9 cellular contexts compared by ENCODE assay signal in the genomic region with DNA sequence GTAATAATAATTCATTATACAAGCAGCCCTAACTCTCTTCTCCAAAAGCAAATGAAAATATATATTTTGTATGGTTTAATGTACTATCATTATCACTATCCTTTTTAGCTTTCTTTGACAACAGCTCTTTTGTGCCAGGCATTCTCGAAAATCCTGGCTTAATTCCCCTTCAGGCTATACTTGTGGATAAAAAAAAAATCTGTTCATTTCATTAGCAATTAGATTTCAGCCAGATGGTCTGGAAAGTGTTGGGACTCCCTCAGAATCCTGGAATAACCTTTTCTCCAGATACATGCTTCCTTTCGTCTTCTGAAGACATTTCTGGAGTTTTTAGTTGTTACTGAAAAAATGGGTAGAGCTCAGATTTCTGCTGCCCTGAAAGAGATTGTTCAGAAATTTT.
DNase-seq lines count a peak whose midpoint lies in the region; ATAC-seq and TF ChIP-seq lines count a peak whose summit lies in the region.
"Had no signal": no experiment of that assay in that cellular context is flagged by ENCODE, and none has a peak within 500 bp of the region (broad histone marks: within the 10 kb centered on the region; RNA-seq: fewer than 3 reads in every experiment).

No MANE protein-coding gene starts in this region.

- H3K4me1 ChIP-seq in Karpas-422 (ENCODE audit: low read length), result peaks cover 3% of the 10 kb centered on the region; the same call in 1 of the 2 replicates
- H3K4me1 ChIP-seq in colonic mucosa, result no peaks in the 10 kb centered on the region
- no peaks in the 10 kb centered on the region for H3K4me1 ChIP-seq in foreskin keratinocyte

- no peaks in the 10 kb centered on the region for H3K36me3 ChIP-seq in Karpas-422 (ENCODE audit: insufficient read depth, low read length)
- H3K36me3 ChIP-seq in colonic mucosa, result no peaks in the 10 kb centered on the region

- no peaks in the 10 kb centered on the region for H3K27me3 ChIP-seq in Karpas-422 (ENCODE audit: low read length)
- no peaks in the 10 kb centered on the region for H3K27me3 ChIP-seq in colonic mucosa
- no peaks in the 10 kb centered on the region for H3K27me3 ChIP-seq in foreskin keratinocyte

- TF ChIP-seq CTCF in colonic mucosa (IDR thresholded peaks at IDR 0.05) (no peak), foreskin keratinocyte (conservative IDR thresholded peaks at IDR 0.05) (no peak)

- H4K20me1 ChIP-seq in Karpas-422 (ENCODE audit: insufficient read depth, low read depth, low read length), result no peaks in the 10 kb centered on the region

- no peak overlapping the region for H3K4me3 ChIP-seq in Karpas-422 (ENCODE audit: low read length)
- H3K4me3 ChIP-seq in colonic mucosa, result no peak overlapping the region

- no peak overlapping the region for H3K9ac ChIP-seq in Karpas-422 (ENCODE audit: low read length)
- no peak overlapping the region for H3K9ac ChIP-seq in colonic mucosa (ENCODE audit: low read depth in 2 of 2, low read length in 2 of 2)

- ATAC-seq in sciatic nerve (peak; percentile 31), foreskin keratinocyte (no peak), HG03039 (IDR thresholded peaks at IDR 0.05; ENCODE audit: unreplicated experiment) (no peak)

- H3K27ac ChIP-seq in Karpas-422 (ENCODE audit: low read length), result no peak overlapping the region
- no peak overlapping the region for H3K27ac ChIP-seq in colonic mucosa
- H3K27ac ChIP-seq in foreskin keratinocyte, result no peak overlapping the region
- H3K27ac ChIP-seq: RWPE1 had no signal

- DNase-seq in Karpas-422, result peak; percentile 9
- peak; percentile 90 for DNase-seq in NCI-H82 treated with DMSO at 0.1 percent for 48 hours (lab: John Stamatoyannopoulos, UW; ENCODE audit: unreplicated experiment)
- DNase-seq in epidermal melanocyte (ENCODE audit: insufficient read length, low spot score), result peak; percentile 27
- no peak for DNase-seq in sciatic nerve (ENCODE audit: low spot score)
- no peak for DNase-seq in colonic mucosa
- DNase-seq in foreskin keratinocyte, result no peak
- DNase-seq: natural killer cell had no signal

- H3K9me2 ChIP-seq in Karpas-422 (replicated peaks; ENCODE audit: insufficient read depth, low read length), result no peaks in the 10 kb centered on the region

- no peaks in the 10 kb centered on the region for H3K79me2 ChIP-seq in Karpas-422 (ENCODE audit: low read length)

- intact Hi-C loops in sciatic nerve (cut with DNase I) (loop anchor here (10.0 kb wide), 1 partner anchor 294 kb away; no protein-coding TSS in a partner anchor), colonic mucosa (cut with DNase I) (loop anchor here (2.0 kb wide), 1 partner anchor 300 kb away; no protein-coding TSS in a partner anchor)

- H3K9me3 ChIP-seq in Karpas-422 (ENCODE audit: low read length), result no peaks in the 10 kb centered on the region
- no peaks in the 10 kb centered on the region for H3K9me3 ChIP-seq in colonic mucosa

- H2AFZ ChIP-seq in Karpas-422 (ENCODE audit: low read length), result peak overlapping the region; percentile 96

- H3K4me2 ChIP-seq in Karpas-422 (ENCODE audit: low read depth, low read length, poor library complexity, severe bottlenecking), result no peak overlapping the region

Comparison
In these comparisons a context has a peak if more than half of its experiments do, and no peak if none do; other contexts are left out.
1. DNase-seq: peak in Karpas-422 (single experiment), NCI-H82 treated with DMSO at 0.1 percent for 48 hours (single experiment) and epidermal melanocyte (single experiment); none in sciatic nerve (single experiment), colonic mucosa (single experiment) and foreskin keratinocyte (0 of 2).